In genomic region chr1:201676651-201677050, GRCh38 we compare ENCODE assay signal across 17 cellular contexts.
DNase-seq lines count a peak whose midpoint lies in the region; ATAC-seq, FAIRE-seq and TF ChIP-seq lines count a peak whose summit lies in the region.
"Had no signal": no experiment of that assay in that cellular context is flagged by ENCODE, and none has a peak within 500 bp of the region (broad histone marks: within the 10 kb centered on the region; RNA-seq: fewer than 3 reads in every experiment).

No MANE protein-coding gene starts in this region.

- ATAC-seq in upper lobe of left lung (ENCODE audit: low FRiP score in 2 of 2): no peak
- no peak for ATAC-seq in stimulated activated naive B cell treated with anti-CD40 and anti-IgM and Interleukin-4, amounts not matched to agents 10 μg/mL and 1 μg/mL and 100 μg/mL, for 72 hours (replicated peaks)
- no peak for ATAC-seq in activated T-cell treated with anti-CD3 and anti-CD28 coated beads, Interleukin-2, amount 50 U/mL, for 72 hours (replicated peaks in 1 of 2)

- H3K4me2 ChIP-seq in H1 (ENCODE audit: insufficient read depth in 1 of 2, low read depth in 2 of 2, low read length in 2 of 2): peak overlapping the region; percentile 34 to 37; a peak in 1 of 4 replicates

- H3K27me3 ChIP-seq in H1 (replicated peaks in 1 of 4; ENCODE audit: control insufficient read depth in 3 of 4, extremely low read depth in 1 of 4, insufficient read depth in 3 of 4, low read length in 3 of 4) (no peaks in the 10 kb centered on the region), upper lobe of left lung (no peaks in the 10 kb centered on the region)
- H3K27me3 ChIP-seq: breast epithelium had no signal

- 0 out of 2 replicates have a peak overlapping the region, but pooled peaks have one; percentile 41 for H2BK5ac ChIP-seq in H1 (ENCODE audit: low read depth, low read length)

- no peak overlapping the region for H2BK15ac ChIP-seq in H1 (ENCODE audit: low read length)

- H4K91ac ChIP-seq in H1 (replicated peaks; ENCODE audit: insufficient read length, low read length): peak overlapping the region; percentile 86

- H4K8ac ChIP-seq in H1 (ENCODE audit: extremely low read depth, insufficient read depth, low read length): peak overlapping the region; percentile 66; the same call in 1 of the 2 replicates

- POLR2A ChIA-PET in H1 (lab: Charles Lee; ENCODE audit: partially characterized antibody): interaction anchor here (1.0 to 1.7 kb wide), 5 partner anchors 9 to 27 kb away, joined by 3 to 8 read pairs (median 4); no protein-coding TSS in a partner anchor

- H3K36me3 Mint-ChIP-seq in nephron (ENCODE audit: low read depth): peaks cover 3% of the 10 kb centered on the region
- no peaks in the 10 kb centered on the region for H3K36me3 Mint-ChIP-seq in stimulated activated naive B cell treated with anti-CD40 and anti-IgM and Interleukin-4, amounts not matched to agents 10 μg/mL and 1 μg/mL and 100 μg/mL, for 72 hours
- no peaks in the 10 kb centered on the region for H3K36me3 Mint-ChIP-seq in activated T-cell treated with anti-CD3 and anti-CD28 coated beads, Interleukin-2, amount 50 U/mL, for 72 hours (ENCODE audit: insufficient read depth in 2 of 2)
- H3K36me3 Mint-ChIP-seq: activated naive CD4-positive, alpha-beta T cell treated with anti-CD3 and anti-CD28 coated beads, Interleukin-2, amount 10 ng/mL, durations not matched to agents 7 days and 5 days had no signal

- no peak for TF ChIP-seq POLR2A in H1 (IDR thresholded peaks at IDR 0.05; ENCODE audit: control extremely low read depth in 1 of 2, low read depth in 2 of 2, low read length in 2 of 2)
- TF ChIP-seq POLR2A in upper lobe of left lung (IDR thresholded peaks at IDR 0.05): no peak

- no peak overlapping the region for H2AK5ac ChIP-seq in H1 (ENCODE audit: low read depth, low read length)

- no peak overlapping the region for H2BK12ac ChIP-seq in H1 (ENCODE audit: low read depth, low read length)

- H3K4ac ChIP-seq in H1 (replicated peaks; ENCODE audit: insufficient read length, low read depth, low read length): no peak overlapping the region

- H3K4me3 ChIP-seq in SK-N-MC (0 out of 2 replicates have a peak overlapping the region, but pooled peaks have one; percentile 5), H1 (ENCODE audit: extremely low read depth in 1 of 4, insufficient read depth in 2 of 4, low read depth in 3 of 4, low read length in 4 of 4) (no peak overlapping the region), upper lobe of left lung (no peak overlapping the region)
- H3K4me3 ChIP-seq: breast epithelium, thoracic aorta had no signal

- peak overlapping the region; percentile 27; the same call in 1 of the 2 replicates for H3K27ac ChIP-seq in SK-N-MC
- H3K27ac ChIP-seq in H1 (ENCODE audit: low read depth, low read length): peak overlapping the region; percentile 64; the same call in 1 of the 2 replicates
- peak overlapping the region in 3 of 4 donors; percentile 42 to 53 (median 51) for H3K27ac ChIP-seq in upper lobe of left lung
- H3K27ac ChIP-seq: thoracic aorta had no signal

- H3K36me3 ChIP-seq in SK-N-MC (ENCODE audit: insufficient read depth, low read length): no peaks in the 10 kb centered on the region; the same call in 1 of the 2 replicates
- H3K36me3 ChIP-seq in H1 (ENCODE audit: control insufficient read depth in 2 of 4, insufficient read depth in 4 of 4, low read length in 3 of 4): no peaks in the 10 kb centered on the region
- H3K36me3 ChIP-seq in upper lobe of left lung: no peaks in the 10 kb centered on the region
- H3K36me3 ChIP-seq: breast epithelium, thoracic aorta had no signal

- H3K79me1 ChIP-seq in H1 (ENCODE audit: low read depth, low read length): no peaks in the 10 kb centered on the region

- no peak overlapping the region for H2BK20ac ChIP-seq in H1 (ENCODE audit: low read length)

- H3K9ac ChIP-seq in SK-N-MC (ENCODE audit: insufficient read length) (no peak overlapping the region), H1 (replicated peaks in 1 of 4; ENCODE audit: extremely low read depth in 1 of 4, low read depth in 3 of 4, low read length in 3 of 4) (no peak overlapping the region; a peak in 2 of 7 replicates)

- WGBS in H1 (ENCODE audit: extremely low coverage in 1 of 2, insufficient coverage in 1 of 2, insufficient read length in 1 of 2, insufficient replicate concordance in 2 of 2, low coverage in 1 of 2, low lambda C conversion rate in 2 of 2, missing lambda C conversion rate in 1 of 2), 2 experiments: 83% methylated on average over 4 of the region's 4 CpGs; no CpG with 5 or more reads in 1 of the 2 experiments
- WGBS in upper lobe of left lung, 2 donors: 83 to 96% methylated on average over 3 to 4 of the region's 4 CpGs

- no peak overlapping the region for H3K14ac ChIP-seq in H1 (ENCODE audit: insufficient read length)

- no peak overlapping the region for H3K56ac ChIP-seq in H1 (replicated peaks; ENCODE audit: insufficient read length, low read depth, low read length)

- H3K4me1 ChIP-seq in H1 (replicated peaks in 1 of 4; ENCODE audit: control insufficient read depth in 3 of 4, insufficient read depth in 4 of 4, low read length in 3 of 4): peaks cover 7 to 35% (median 24%) of the 10 kb centered on the region in 4 experiments
- H3K4me1 ChIP-seq in upper lobe of left lung: peaks cover 13 to 27% (median 21%) of the 10 kb centered on the region in 4 donors
- H3K4me1 ChIP-seq: breast epithelium had no signal

- no peak overlapping the region for H3K4me3 Mint-ChIP-seq in nephron
- no peak overlapping the region for H3K4me3 Mint-ChIP-seq in stimulated activated naive B cell treated with anti-CD40 and anti-IgM and Interleukin-4, amounts not matched to agents 10 μg/mL and 1 μg/mL and 100 μg/mL, for 72 hours
- H3K4me3 Mint-ChIP-seq in activated T-cell treated with anti-CD3 and anti-CD28 coated beads, Interleukin-2, amount 50 U/mL, for 72 hours: no peak overlapping the region
- H3K4me3 Mint-ChIP-seq: activated naive CD4-positive, alpha-beta T cell treated with anti-CD3 and anti-CD28 coated beads, Interleukin-2, amount 10 ng/mL, durations not matched to agents 7 days and 5 days had no signal

- no peak overlapping the region for H3K23ac ChIP-seq in H1 (ENCODE audit: insufficient read length)

- no peaks in the 10 kb centered on the region; the same call in 1 of the 2 replicates for H3K23me2 ChIP-seq in H1 (ENCODE audit: low read depth, low read length)

- peaks cover 0 to 9% of the 10 kb centered on the region in 2 experiments; a peak in 1 of 4 replicates for H3K79me2 ChIP-seq in H1 (ENCODE audit: control insufficient read depth in 1 of 2, insufficient read depth in 2 of 2, low read length in 2 of 2)

- TF ChIP-seq RAD21 in H1 (IDR thresholded peaks at IDR 0.05 in 1 of 2, conservative IDR thresholded peaks at IDR 0.05 in 1 of 2; ENCODE audit: low read depth in 2 of 2, low read length in 2 of 2): no peak

- H2BK120ac ChIP-seq in H1 (replicated peaks; ENCODE audit: low read depth, low read length): no peak overlapping the region

- no peak for DNase-seq in SK-N-MC (ENCODE audit: low read depth, low spot score)
- no peak for DNase-seq in H1 (ENCODE audit: low read depth in 1 of 2, low spot score in 2 of 2)
- DNase-seq in upper lobe of left lung: no peak
- no peak for DNase-seq in stimulated activated naive B cell treated with anti-CD40 and anti-IgM and Interleukin-4, amounts not matched to agents 10 μg/mL and 1 μg/mL and 100 μg/mL, for 72 hours
- DNase-seq in activated T-cell treated with anti-CD3 and anti-CD28 coated beads, Interleukin-2, amount 50 U/mL, for 72 hours: no peak
- no peak for DNase-seq in NCI-H748 (lab: John Stamatoyannopoulos, UW; ENCODE audit: unreplicated experiment)
- DNase-seq: activated CD4-positive, alpha-beta T cell treated with anti-CD3 and anti-CD28 coated beads, Interleukin-2, amount 50 U/mL, for 4 hours; activated naive CD4-positive, alpha-beta T cell treated with anti-CD3 and anti-CD28 coated beads, Interleukin-2, amount 10 ng/mL, durations not matched to agents 7 days and 5 days; DMS153; NCI-H1105 treated with DMSO at 0.1 percent for 48 hours; stimulated activated CD4-positive, alpha-beta T cell treated with anti-CD3 and anti-CD28 coated beads, Interleukin-4, amount 100 ng/mL, for 4 hours; stimulated activated CD8-positive, alpha-beta memory T cell treated with anti-CD3 and anti-CD28 coated beads, Interleukin-4, amount 100 ng/mL, for 48 hours; SW 1271 had no signal

- H2AFZ ChIP-seq in H1 (ENCODE audit: low read length): no peak overlapping the region

- H3K9me3 ChIP-seq in SK-N-MC (ENCODE audit: low read depth, low read length): no peaks in the 10 kb centered on the region
- no peaks in the 10 kb centered on the region for H3K9me3 ChIP-seq in H1 (ENCODE audit: insufficient read depth in 2 of 2, low read depth in 1 of 2, low read length in 1 of 2)
- no peaks in the 10 kb centered on the region for H3K9me3 ChIP-seq in upper lobe of left lung
- H3K9me3 ChIP-seq: breast epithelium, thoracic aorta had no signal

- peaks cover 77% of the 10 kb centered on the region for H3K4me1 Mint-ChIP-seq in nephron
- H3K4me1 Mint-ChIP-seq in stimulated activated naive B cell treated with anti-CD40 and anti-IgM and Interleukin-4, amounts not matched to agents 10 μg/mL and 1 μg/mL and 100 μg/mL, for 72 hours: no peaks in the 10 kb centered on the region
- no peaks in the 10 kb centered on the region for H3K4me1 Mint-ChIP-seq in activated T-cell treated with anti-CD3 and anti-CD28 coated beads, Interleukin-2, amount 50 U/mL, for 72 hours (ENCODE audit: low read depth)
- H3K4me1 Mint-ChIP-seq: activated naive CD4-positive, alpha-beta T cell treated with anti-CD3 and anti-CD28 coated beads, Interleukin-2, amount 10 ng/mL, durations not matched to agents 7 days and 5 days had no signal

- TF ChIP-seq EP300 in H1 (IDR thresholded peaks at IDR 0.05; ENCODE audit: borderline replicate concordance in 1 of 2, low read depth in 2 of 2, low read length in 2 of 2) (no peak), upper lobe of left lung (IDR thresholded peaks at IDR 0.05) (no peak)

- FAIRE-seq in H1 (lab: Jason Lieb, UNC): no peak
- FAIRE-seq: small intestine had no signal

- CTCF ChIA-PET in H1 (lab: Charles Lee; ENCODE audit: partially characterized antibody): interaction anchor here (0.6 to 2.5 kb wide), 14 partner anchors 12 to 240 kb away, joined by 3 to 12 read pairs (median 4); no protein-coding TSS in a partner anchor

- no peaks in the 10 kb centered on the region for H3K27me3 Mint-ChIP-seq in nephron (ENCODE audit: low read depth)
- peaks cover 7 to 9% of the 10 kb centered on the region in 2 donors for H3K27me3 Mint-ChIP-seq in stimulated activated naive B cell treated with anti-CD40 and anti-IgM and Interleukin-4, amounts not matched to agents 10 μg/mL and 1 μg/mL and 100 μg/mL, for 72 hours
- no peaks in the 10 kb centered on the region for H3K27me3 Mint-ChIP-seq in activated T-cell treated with anti-CD3 and anti-CD28 coated beads, Interleukin-2, amount 50 U/mL, for 72 hours (ENCODE audit: low read depth)

- no peak overlapping the region; the same call in 1 of the 2 replicates for H3K18ac ChIP-seq in H1 (ENCODE audit: extremely low read depth, low read length)

- H4K20me1 ChIP-seq in H1 (replicated peaks in 1 of 2; ENCODE audit: control insufficient read depth in 1 of 2, insufficient read depth in 2 of 2, low read length in 2 of 2): no peaks in the 10 kb centered on the region

- no peak for TF ChIP-seq CTCF in H1 (IDR thresholded peaks at IDR 0.05; ENCODE audit: control extremely low read depth in 1 of 3, insufficient read depth in 1 of 3, low read depth in 1 of 3, low read length in 3 of 3)
- no peak for TF ChIP-seq CTCF in nephron (IDR thresholded peaks at IDR 0.05; ENCODE audit: unreplicated experiment in 3 of 3)
- no peak for TF ChIP-seq CTCF in upper lobe of left lung (IDR thresholded peaks at IDR 0.05)

- no peak overlapping the region for H4K5ac ChIP-seq in H1 (ENCODE audit: insufficient read length, low read depth, low read length)

- peaks cover 2% of the 10 kb centered on the region for H3K9me3 Mint-ChIP-seq in nephron
- H3K9me3 Mint-ChIP-seq in stimulated activated naive B cell treated with anti-CD40 and anti-IgM and Interleukin-4, amounts not matched to agents 10 μg/mL and 1 μg/mL and 100 μg/mL, for 72 hours: peaks cover 2 to 3% of the 10 kb centered on the region in 2 donors
- H3K9me3 Mint-ChIP-seq in activated T-cell treated with anti-CD3 and anti-CD28 coated beads, Interleukin-2, amount 50 U/mL, for 72 hours: no peaks in the 10 kb centered on the region
- H3K9me3 Mint-ChIP-seq: activated naive CD4-positive, alpha-beta T cell treated with anti-CD3 and anti-CD28 coated beads, Interleukin-2, amount 10 ng/mL, durations not matched to agents 7 days and 5 days had no signal

- H3K27ac Mint-ChIP-seq in nephron: peak overlapping the region; percentile 93 to 97 (median 94)
- H3K27ac Mint-ChIP-seq in stimulated activated naive B cell treated with anti-CD40 and anti-IgM and Interleukin-4, amounts not matched to agents 10 μg/mL and 1 μg/mL and 100 μg/mL, for 72 hours: no peak overlapping the region
- H3K27ac Mint-ChIP-seq in activated T-cell treated with anti-CD3 and anti-CD28 coated beads, Interleukin-2, amount 50 U/mL, for 72 hours: no peak overlapping the region
- H3K27ac Mint-ChIP-seq: activated naive CD4-positive, alpha-beta T cell treated with anti-CD3 and anti-CD28 coated beads, Interleukin-2, amount 10 ng/mL, durations not matched to agents 7 days and 5 days had no signal

Comparison
In these comparisons a context has a peak if more than half of its experiments do, and no peak if none do; other contexts are left out.
1. H3K27ac Mint-ChIP-seq: peak in nephron (3 of 3); none in stimulated activated naive B cell treated with anti-CD40 and anti-IgM and Interleukin-4, amounts not matched to agents 10 μg/mL and 1 μg/mL and 100 μg/mL, for 72 hours (single experiment) and activated T-cell treated with anti-CD3 and anti-CD28 coated beads, Interleukin-2, amount 50 U/mL, for 72 hours (single experiment).
2. Peak in every context shown above with its lines, with median percentiles within 50 percentile points of each other: H3K27ac ChIP-seq.